10 cellular contexts compared by ENCODE assay signal in genomic region chr16:51431517-51432241, GRCh38.
DNase-seq lines count a peak whose midpoint lies in the region; ATAC-seq, FAIRE-seq and TF ChIP-seq lines count a peak whose summit lies in the region.
"Had no signal": no experiment of that assay in that cellular context is flagged by ENCODE, and none has a peak within 500 bp of the region (broad histone marks: within the 10 kb centered on the region; RNA-seq: fewer than 3 reads in every experiment).

No MANE protein-coding gene starts in this region.

- FAIRE-seq in RCC 7860 (lab: Jason Lieb, UNC): peak; percentile 97
- FAIRE-seq: GM18507 had no signal

- peak; percentile 97 for DNase-seq in GM04503 (ENCODE audit: low read depth)
- peak; percentile 96 for DNase-seq in RCC 7860 (ENCODE audit: low spot score)
- DNase-seq in fibroblast of peridontal ligament (ENCODE audit: extremely low read depth): peak; percentile 98
- DNase-seq in renal cortical epithelial cell (ENCODE audit: low read depth): peak; percentile 100
- no peak for DNase-seq in NOMO-1 (lab: John Stamatoyannopoulos, UW; ENCODE audit: unreplicated experiment in 2 of 2)
- no peak for DNase-seq in PC-3
- DNase-seq in GDM1 (lab: John Stamatoyannopoulos, UW): no peak
- no peak for DNase-seq in G401 (ENCODE audit: low spot score)
- DNase-seq: SHP77 had no signal

- no peak overlapping the region for H3K4me2 ChIP-seq in PC-3 (ENCODE audit: low read length)

- POLR2A ChIA-PET in PC-3 (lab: Charles Lee; ENCODE audit: unreplicated experiment): no interaction called here

- H3K27me3 ChIP-seq in PC-3 (ENCODE audit: low read length): no peaks in the 10 kb centered on the region

- no peaks in the 10 kb centered on the region for H3F3A ChIP-seq in PC-3 (ENCODE audit: low read length, unreplicated experiment)

- CTCF ChIA-PET in PC-3 (lab: Charles Lee): no interaction called here

- no peaks in the 10 kb centered on the region for H4K20me1 ChIP-seq in PC-3 (ENCODE audit: low read length)

- H3K36me3 ChIP-seq in PC-3 (ENCODE audit: low read depth, low read length): no peaks in the 10 kb centered on the region

- H3K27ac ChIP-seq in PC-3 (ENCODE audit: low read length): no peak overlapping the region

- H3K79me2 ChIP-seq in PC-3 (ENCODE audit: low read length): no peaks in the 10 kb centered on the region

- no peaks in the 10 kb centered on the region for H3K4me1 ChIP-seq in PC-3 (ENCODE audit: insufficient read depth, low read length)

- H3K9me3 ChIP-seq in PC-3 (ENCODE audit: low read length): no peaks in the 10 kb centered on the region

- no peak for ATAC-seq in PC-3

- H3K9ac ChIP-seq in PC-3 (ENCODE audit: low read length): no peak overlapping the region

- no peak for TF ChIP-seq CTCF in PC-3 (conservative IDR thresholded peaks at IDR 0.05; ENCODE audit: low read depth, low read length)

- no peaks in the 10 kb centered on the region for H3K9me2 ChIP-seq in PC-3 (replicated peaks; ENCODE audit: low read length)

- intact Hi-C loops in PC-3 (cut with micrococcal nuclease): no loop called here

- no peak overlapping the region for H2AFZ ChIP-seq in PC-3 (ENCODE audit: low read length)

- no TSS peak for BruUV-seq in PC-3 (replicated peaks; lab: Mats Ljungman, UMichigan)

- H3K4me3 ChIP-seq in PC-3 (ENCODE audit: low read length): no peak overlapping the region

- in situ Hi-C loops in G401 (cut with HindIII; ENCODE audit: low sequenced_read_pairs): no loop called here

Comparison
In these comparisons a context has a peak if more than half of its experiments do, and no peak if none do; other contexts are left out.
1. DNase-seq: peak in GM04503 (single experiment), RCC 7860 (single experiment), fibroblast of peridontal ligament (single experiment) and renal cortical epithelial cell (single experiment); none in NOMO-1 (0 of 2), PC-3 (single experiment), GDM1 (single experiment) and G401 (single experiment).